In the genomic region with DNA sequence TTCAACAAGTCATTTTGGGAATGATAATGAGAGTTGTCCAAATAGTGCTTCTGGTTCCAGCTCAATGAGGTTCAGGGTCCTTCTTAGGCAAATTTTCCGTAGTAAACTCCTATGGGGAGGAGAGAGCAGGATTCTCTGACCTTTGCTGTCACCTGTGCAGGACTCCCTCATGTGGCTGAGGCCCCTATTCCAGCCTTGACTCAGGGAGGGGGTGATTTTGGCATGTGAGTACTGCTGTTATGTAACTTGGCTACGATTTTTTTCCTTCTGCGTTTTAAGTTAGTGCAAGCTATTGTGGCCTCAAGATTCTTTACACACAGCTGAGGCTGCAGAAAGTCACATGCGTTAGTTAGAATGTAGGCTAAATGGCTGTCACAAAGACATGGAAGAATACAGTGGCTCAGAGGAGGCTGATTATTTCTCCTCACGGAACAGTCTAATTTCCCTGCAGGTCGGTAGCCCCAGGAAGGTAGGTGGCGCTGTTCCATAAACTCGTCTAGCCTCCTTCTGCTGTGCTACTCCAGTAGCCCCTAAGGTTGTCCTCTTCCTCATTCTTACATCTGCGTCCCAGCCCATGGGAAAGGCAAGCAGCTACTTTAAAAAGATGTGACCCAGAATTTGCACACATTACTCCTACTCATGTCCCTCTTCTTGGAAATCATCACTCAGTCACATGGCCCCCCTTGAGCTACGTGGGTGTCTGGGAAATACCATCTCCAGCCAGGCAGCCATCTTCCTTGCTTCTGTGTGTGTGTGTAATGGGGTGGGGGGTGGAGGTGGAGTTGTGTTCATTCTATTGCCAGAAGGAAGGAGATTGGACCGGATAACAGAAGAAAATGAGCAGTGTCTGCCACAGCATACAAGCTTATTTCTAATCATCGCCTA, we compare ENCODE assay signal across 9 cellular contexts.
DNase-seq lines count a peak whose midpoint lies in the region; ATAC-seq and TF ChIP-seq lines count a peak whose summit lies in the region.
"Had no signal": no experiment of that assay in that cellular context is flagged by ENCODE, and none has a peak within 500 bp of the region (broad histone marks: within the 10 kb centered on the region; RNA-seq: fewer than 3 reads in every experiment).

No MANE protein-coding gene starts in this region.

- H2BK120ac ChIP-seq in mesenchymal stem cell (ENCODE audit: low read depth, low read length), result no peak overlapping the region

- H3K79me1 ChIP-seq in mesenchymal stem cell (replicated peaks; ENCODE audit: low read length, poor library complexity, severe bottlenecking), result no peaks in the 10 kb centered on the region

- peak overlapping the region; percentile 87 for H2BK5ac ChIP-seq in mesenchymal stem cell (ENCODE audit: low read depth, low read length, poor library complexity, severe bottlenecking)

- H4K91ac ChIP-seq in mesenchymal stem cell (ENCODE audit: low read length), result no peak overlapping the region

- no peaks in the 10 kb centered on the region for H3K36me3 ChIP-seq in mesenchymal stem cell (ENCODE audit: control insufficient read depth in 1 of 2, insufficient read depth in 2 of 2, low read depth in 1 of 2, low read length in 2 of 2)

- peak overlapping the region in 1 of 2 experiments; percentile 9 for H3K18ac ChIP-seq in mesenchymal stem cell (ENCODE audit: low read depth in 1 of 2, low read length in 2 of 2)

- TF ChIP-seq POLR2A in GM18505 (IDR thresholded peaks at IDR 0.05; ENCODE audit: borderline replicate concordance, extremely low read depth, insufficient read depth, insufficient read length), result no peak

- 55% methylated on average over 10 of the region's 12 CpGs for WGBS in mesenchymal stem cell

- no peak overlapping the region for H3K23ac ChIP-seq in mesenchymal stem cell (ENCODE audit: low read length in 2 of 2)

- peak overlapping the region; percentile 50 for H2AK5ac ChIP-seq in mesenchymal stem cell (ENCODE audit: low read length, severe bottlenecking)

- no peak overlapping the region for H3K9ac ChIP-seq in mesenchymal stem cell (ENCODE audit: low read length)

- ATAC-seq in HG02885 (IDR thresholded peaks at IDR 0.05; ENCODE audit: poor library complexity, unreplicated experiment), result peak; percentile 60
- ATAC-seq in HG03280 (IDR thresholded peaks at IDR 0.05; ENCODE audit: unreplicated experiment), result no peak
- no peak for ATAC-seq in GM18505 (IDR thresholded peaks at IDR 0.05; ENCODE audit: unreplicated experiment)

- no peak overlapping the region for H2AFZ ChIP-seq in mesenchymal stem cell (ENCODE audit: low read depth, low read length)

- DNase-seq in GM10266 (ENCODE audit: extremely low spot score) (no peak), amniotic epithelial cell (ENCODE audit: low read depth) (peak; percentile 52), mesenchymal stem cell (peak; percentile 55), NCI-H187 treated with DMSO at 0.1 percent for 48 hours (lab: John Stamatoyannopoulos, UW) (no peak), HK-2 (ENCODE audit: unreplicated experiment) (no peak)
- DNase-seq: NCI-H1694 had no signal

- H3K27me3 ChIP-seq in mesenchymal stem cell (ENCODE audit: control insufficient read depth in 1 of 2, insufficient read depth in 1 of 2, low read length in 2 of 2), result no peaks in the 10 kb centered on the region

- peak overlapping the region; percentile 10 to 57 for H3K4ac ChIP-seq in mesenchymal stem cell (ENCODE audit: low read depth in 1 of 2, low read length in 2 of 2)

- H4K8ac ChIP-seq in mesenchymal stem cell (ENCODE audit: low read length), result peak overlapping the region; percentile 14

- peak overlapping the region in 1 of 2 experiments; percentile 36 for H3K14ac ChIP-seq in mesenchymal stem cell (ENCODE audit: low read length in 2 of 2)

- peak; percentile 0 for TF ChIP-seq CTCF in GM10266 (IDR thresholded peaks at IDR 0.05; ENCODE audit: control insufficient read depth, insufficient read depth, low read depth, missing control alignments)

- no peak overlapping the region for H3K4me3 ChIP-seq in mesenchymal stem cell (ENCODE audit: insufficient read depth in 1 of 2, low read depth in 1 of 2, low read length in 2 of 2)

- no peaks in the 10 kb centered on the region for H3K9me3 ChIP-seq in mesenchymal stem cell (ENCODE audit: control insufficient read depth, low read length)

- H2BK15ac ChIP-seq in mesenchymal stem cell (ENCODE audit: low read depth, poor library complexity, severe bottlenecking), result peak overlapping the region; percentile 6

- peak overlapping the region; percentile 91 for H3K27ac ChIP-seq in mesenchymal stem cell (ENCODE audit: low read length, poor library complexity, severe bottlenecking)

- no peak overlapping the region for H3K4me2 ChIP-seq in mesenchymal stem cell (ENCODE audit: low read length, poor library complexity, severe bottlenecking)

- H2BK12ac ChIP-seq in mesenchymal stem cell (ENCODE audit: low read length in 2 of 2), result peak overlapping the region; percentile 61 to 72

- H3K4me1 ChIP-seq in mesenchymal stem cell (ENCODE audit: control insufficient read depth, insufficient read depth, low read depth, low read length), result peaks cover 11% of the 10 kb centered on the region

Comparison
In these comparisons a context has a peak if more than half of its experiments do, and no peak if none do; other contexts are left out.
1. DNase-seq: peak in amniotic epithelial cell (single experiment) and mesenchymal stem cell (single experiment); none in GM10266 (single experiment), NCI-H187 treated with DMSO at 0.1 percent for 48 hours (single experiment) and HK-2 (single experiment).